13 cellular contexts compared by ENCODE assay signal in the genomic region with DNA sequence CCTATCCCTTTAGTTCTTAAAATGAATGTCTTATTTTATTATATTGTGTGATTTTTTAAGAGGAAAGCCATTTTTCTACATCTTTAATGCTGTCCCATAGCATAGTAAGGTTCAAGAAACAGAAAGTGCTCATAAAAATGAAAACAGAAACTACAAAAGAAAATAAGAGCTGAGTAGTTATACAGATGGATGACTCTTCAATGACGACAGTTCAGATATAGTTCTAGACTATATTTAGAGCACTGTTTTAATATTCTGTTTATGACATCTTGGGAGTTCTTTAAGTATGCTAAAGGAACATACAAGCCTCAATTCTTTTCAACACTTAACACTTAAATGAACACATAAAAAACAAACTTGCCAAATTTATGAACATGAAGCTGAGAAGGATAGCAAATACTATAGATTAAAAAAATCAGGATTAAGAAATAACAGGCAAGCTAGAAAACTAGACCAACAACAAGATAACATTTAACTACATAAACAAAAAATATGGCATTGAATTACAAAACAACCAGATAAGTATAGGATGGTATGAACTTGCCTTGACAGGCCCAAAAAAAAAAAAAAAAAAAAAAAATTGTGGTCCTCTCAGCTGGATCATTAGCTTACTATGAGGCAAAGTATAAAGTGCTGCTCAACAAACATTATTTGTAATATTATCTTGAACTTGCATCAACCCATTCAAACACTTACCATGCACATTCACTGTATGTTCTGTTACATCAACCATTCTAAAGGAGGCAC.
DNase-seq lines count a peak whose midpoint lies in the region; ATAC-seq and TF ChIP-seq lines count a peak whose summit lies in the region.
"Had no signal": no experiment of that assay in that cellular context is flagged by ENCODE, and none has a peak within 500 bp of the region (broad histone marks: within the 10 kb centered on the region; RNA-seq: fewer than 3 reads in every experiment).

No MANE protein-coding gene starts in this region.

- no peak overlapping the region for H3K4me3 ChIP-seq in psoas muscle
- H3K4me3 ChIP-seq in BE2C (ENCODE audit: low read depth, low read length), result no peak overlapping the region

- intact Hi-C loops in psoas muscle (cut with DNase I), result no loop called here

- no peaks in the 10 kb centered on the region for H3K27me3 ChIP-seq in psoas muscle (ENCODE audit: insufficient read depth in 3 of 3, low read length in 2 of 3)
- no peaks in the 10 kb centered on the region for H3K27me3 ChIP-seq in BE2C

- H3K36me3 ChIP-seq in psoas muscle (ENCODE audit: insufficient read depth in 1 of 2, low read depth in 1 of 2) (no peaks in the 10 kb centered on the region), BE2C (no peaks in the 10 kb centered on the region)

- 18 to 27% (median 19%) methylated on average over 1 of the region's 1 CpG for WGBS in psoas muscle, 3 donors

- TF ChIP-seq CTCF in psoas muscle (IDR thresholded peaks at IDR 0.05) (no peak), BE2C (IDR thresholded peaks at IDR 0.05; ENCODE audit: low read depth, low read length) (no peak)

- peaks cover 24% of the 10 kb centered on the region for H3K4me1 ChIP-seq in psoas muscle
- no peaks in the 10 kb centered on the region for H3K4me1 ChIP-seq in BE2C

- peak; percentile 29 for DNase-seq in NCI-H510A treated with DMSO at 0.1 percent for 48 hours (lab: John Stamatoyannopoulos, UW)
- no peak for DNase-seq in NCI-H510A (lab: John Stamatoyannopoulos, UW)
- DNase-seq in psoas muscle, result no peak
- DNase-seq in occipital lobe (lab: John Stamatoyannopoulos, UW), result no peak
- DNase-seq in BE2C, result no peak
- no peak for DNase-seq in amniotic stem cell (lab: John Stamatoyannopoulos, UW)
- DNase-seq: activated naive CD4-positive, alpha-beta T cell; GDM1; kidney; NK-92 treated with Interleukin-12 subunit alpha and Interleukin-12 subunit beta, amount 100 ng/mL, for 24 hours; T1000 had no signal

- ATAC-seq in GM21825 (IDR thresholded peaks at IDR 0.05; ENCODE audit: unreplicated experiment), result peak; percentile 74
- peak; percentile 92 for ATAC-seq in HG03342 (IDR thresholded peaks at IDR 0.05; ENCODE audit: unreplicated experiment)
- ATAC-seq in psoas muscle, result peak in 3 of 4 donors; percentile 57 to 63 (median 58)

- no peak overlapping the region for H3K27ac ChIP-seq in psoas muscle

- no peaks in the 10 kb centered on the region for H3K9me3 ChIP-seq in psoas muscle
- H3K9me3 ChIP-seq in BE2C, result no peaks in the 10 kb centered on the region
